8 cellular contexts compared by ENCODE assay signal in genomic region chr11:62678433-62678769, GRCh38. TPM values are rescaled to one million over a fixed set of nuclear protein-coding genes. Genes with fewer than 3 reads are reported as not detected.
DNase-seq lines count a peak whose midpoint lies in the region; ATAC-seq and TF ChIP-seq lines count a peak whose summit lies in the region.

No MANE protein-coding gene starts in this region.

- peaks cover 17% of the 10 kb centered on the region for H3K36me3 ChIP-seq in muscle layer of colon (ENCODE audit: insufficient read depth, low read length)

- DNase-seq in AG04450 (ENCODE audit: low read depth, low spot score), result no peak
- DNase-seq in HL-60 (ENCODE audit: low read depth in 1 of 2, low spot score in 1 of 2), result no peak
- DNase-seq in cardiac fibroblast (ENCODE audit: low read depth in 2 of 2), result no peak
- DNase-seq in HuH-7 (ENCODE audit: low spot score), result no peak

- peak overlapping the region; percentile 84 for H3K9ac ChIP-seq in muscle layer of colon (ENCODE audit: low read length)

- CTCF ChIA-PET in AG04450 (lab: Charles Lee), result no interaction called here

- ATAC-seq in HG02870 (IDR thresholded peaks at IDR 0.05; ENCODE audit: unreplicated experiment), result no peak
- ATAC-seq in HG02623 (IDR thresholded peaks at IDR 0.05; ENCODE audit: unreplicated experiment), result no peak
- no peak for ATAC-seq in HG03039 (IDR thresholded peaks at IDR 0.05; ENCODE audit: unreplicated experiment)

- no peak for TF ChIP-seq CTCF in AG04450 (IDR thresholded peaks at IDR 0.05; ENCODE audit: low read depth, low read length)
- TF ChIP-seq CTCF in HL-60 (IDR thresholded peaks at IDR 0.05; ENCODE audit: insufficient read depth, low read length), result no peak
- no peak for TF ChIP-seq CTCF in cardiac fibroblast (IDR thresholded peaks at IDR 0.05; ENCODE audit: low read depth, low read length)

- POLR2A ChIA-PET in AG04450 (lab: Yijun Ruan, JAX), result interaction anchor here (2.1 to 4.0 kb wide), 3 partner anchors 9 to 13 kb away, joined by 7 to 70 read pairs (median 13); partner anchors contain the start of genes C11orf98, CSKMT and LRRN4CL

- peaks cover 12% of the 10 kb centered on the region for H3K4me1 ChIP-seq in muscle layer of colon (ENCODE audit: insufficient read depth, low read length)

- H3K27ac ChIP-seq in AG04450 (ENCODE audit: low read depth, low read length), result peak overlapping the region; percentile 80
- peak overlapping the region; percentile 89 for H3K27ac ChIP-seq in HL-60 (replicated peaks)
- peak overlapping the region; percentile 89 for H3K27ac ChIP-seq in muscle layer of colon (ENCODE audit: low read depth, low read length)

- H3K4me3 ChIP-seq in AG04450 (ENCODE audit: low read depth, low read length), result peak overlapping the region; percentile 98
- H3K4me3 ChIP-seq in HL-60 (replicated peaks; ENCODE audit: insufficient read depth, low read length), result peak overlapping the region; percentile 100
- peak overlapping the region; percentile 75 to 98 for H3K4me3 ChIP-seq in cardiac fibroblast (replicated peaks in 1 of 2; ENCODE audit: low read depth in 2 of 2, low read length in 2 of 2)
- H3K4me3 ChIP-seq in muscle layer of colon (ENCODE audit: low read depth in 1 of 2, low read length in 2 of 2), result peak overlapping the region; percentile 67 to 88

- no peaks in the 10 kb centered on the region for H3K27me3 ChIP-seq in AG04450 (ENCODE audit: control insufficient read depth, insufficient read depth, low read length)
- H3K27me3 ChIP-seq in HL-60 (ENCODE audit: insufficient read depth, poor library complexity, severe bottlenecking), result no peaks in the 10 kb centered on the region
- no peaks in the 10 kb centered on the region for H3K27me3 ChIP-seq in muscle layer of colon (ENCODE audit: control insufficient read depth in 1 of 2, insufficient read depth in 2 of 2, low read length in 2 of 2)

- peaks cover 4% of the 10 kb centered on the region; the same call in 1 of the 2 replicates for H3K9me3 ChIP-seq in AG04450 (ENCODE audit: control insufficient read depth, insufficient read depth, low read length)
- no peaks in the 10 kb centered on the region for H3K9me3 ChIP-seq in muscle layer of colon (ENCODE audit: low read length)

RNA-seq across cellular contexts. Expression of gene UBXN1, which starts 0.5 kb away (rescaled TPM):
- 92.8 and 100 TPM in 2 replicates for polyA plus RNA-seq in AG04450 (2011; rRNA removed)
- polyA minus RNA-seq in AG04450 (2011; rRNA and poly(A)+ RNA removed), result 48.8 and 54.0 TPM in 2 replicates

RNA-seq across cellular contexts. Expression of gene LBHD1, which starts 6.3 kb away (rescaled TPM):
- 2.4 and 3.2 TPM in 2 replicates for polyA plus RNA-seq in AG04450 (2011; rRNA removed)
- polyA minus RNA-seq in AG04450 (2011; rRNA and poly(A)+ RNA removed), result 2.5 and 3.5 TPM in 2 replicates

RNA-seq across cellular contexts. Expression of gene UQCC3, which starts 6.9 kb away (rescaled TPM):
- 5.4 and 6.2 TPM in 2 replicates for polyA plus RNA-seq in AG04450 (2011; rRNA removed)
- 1.1 and 2.2 TPM in 2 replicates for polyA minus RNA-seq in AG04450 (2011; rRNA and poly(A)+ RNA removed)

RNA-seq across cellular contexts. Expression of gene LRRN4CL, which starts 10.9 kb away (rescaled TPM):
- polyA plus RNA-seq in AG04450 (2011; rRNA removed), result 4.1 and 5.7 TPM in 2 replicates
- polyA minus RNA-seq in AG04450 (2011; rRNA and poly(A)+ RNA removed), result 1.9 and 2.3 TPM in 2 replicates

RNA-seq across cellular contexts. Expression of gene CSKMT, which starts 13.3 kb away (rescaled TPM):
- 4.6 and 4.7 TPM in 2 replicates for polyA plus RNA-seq in AG04450 (2011; rRNA removed)
- 19.3 and 22.0 TPM in 2 replicates for polyA minus RNA-seq in AG04450 (2011; rRNA and poly(A)+ RNA removed)
